8 cellular contexts compared by ENCODE assay signal in the genomic region with DNA sequence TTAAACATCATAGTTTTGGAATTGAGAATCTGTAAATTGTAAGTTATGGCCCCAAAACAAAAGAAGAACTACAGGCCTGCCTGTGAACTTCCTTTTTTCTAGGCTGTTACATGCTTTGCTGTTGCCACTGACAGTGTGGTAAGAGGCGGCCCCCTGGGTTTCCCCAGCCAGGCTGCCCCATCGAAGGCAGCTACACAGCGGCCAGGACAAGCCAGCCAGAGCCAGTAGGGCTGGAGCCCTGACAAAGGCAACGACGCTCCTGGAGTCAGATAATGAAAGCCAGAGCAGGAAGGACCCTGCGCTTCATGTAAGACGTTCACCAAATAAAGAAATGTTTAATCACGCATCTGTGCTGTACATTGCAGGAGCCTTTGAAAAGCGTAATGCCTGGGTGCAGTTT. TPM values are rescaled to one million over a fixed set of nuclear protein-coding genes. Genes with fewer than 3 reads are reported as not detected.
DNase-seq lines count a peak whose midpoint lies in the region; ATAC-seq and TF ChIP-seq lines count a peak whose summit lies in the region.

No MANE protein-coding gene starts in this region.

- H3K4me1 ChIP-seq in right atrium auricular region = peaks cover 0 to 19% of the 10 kb centered on the region in 2 donors
- H3K4me1 ChIP-seq in spleen = peaks cover 47 to 94% (median 75%) of the 10 kb centered on the region in 6 donors

- TF ChIP-seq POLR2A in Raji (IDR thresholded peaks at IDR 0.05; ENCODE audit: insufficient read depth, low read depth, low read length) (peak; percentile 66), spleen (IDR thresholded peaks at IDR 0.05) (peak in 1 of 3 donors; percentile 47)

- TF ChIP-seq CTCF in right atrium auricular region (IDR thresholded peaks at IDR 0.05) (no peak), spleen (IDR thresholded peaks at IDR 0.05 in 8 of 11, conservative IDR thresholded peaks at IDR 0.05 in 3 of 11) (peak in 3 of 11 experiments; percentile 10 to 22 (median 19))

- H3K4me3 ChIP-seq in right atrium auricular region (no peak overlapping the region), spleen (peak overlapping the region in 3 of 8 donors; percentile 5 to 51 (median 8))

- H3K27ac ChIP-seq in right atrium auricular region (peak overlapping the region in 1 of 2 donors; percentile 31), spleen (peak overlapping the region; percentile 74 to 92 (median 88))

- ATAC-seq in GM18508 (IDR thresholded peaks at IDR 0.05; ENCODE audit: insufficient read depth, unreplicated experiment) (peak; percentile 85), HG02938 (IDR thresholded peaks at IDR 0.05; ENCODE audit: unreplicated experiment) (peak; percentile 95)

- 15 to 27% (median 19%) methylated on average over 9 of the region's 9 CpGs for WGBS in spleen, 5 donors

- DNase-seq in activated gamma-delta T cell treated with Interleukin-2 at 50 U/mL for 16 hours (peak; percentile 60), right atrium auricular region (ENCODE audit: low spot score) (peak; percentile 80), spleen (peak; percentile 96), NCI-H2171 treated with DMSO at 0.1 percent for 48 hours (lab: John Stamatoyannopoulos, UW) (no peak), OCI-M2 (lab: John Stamatoyannopoulos, UW; ENCODE audit: unreplicated experiment) (no peak)

- no peaks in the 10 kb centered on the region for H3K36me3 ChIP-seq in right atrium auricular region
- H3K36me3 ChIP-seq in spleen = no peaks in the 10 kb centered on the region

- intact Hi-C loops in spleen (cut with DNase I; ENCODE audit: low total_unique reads) = loop anchor here (2.0 kb wide), 1 partner anchor 53 kb away; no protein-coding TSS in a partner anchor

- H3K27me3 ChIP-seq in right atrium auricular region = no peaks in the 10 kb centered on the region
- no peaks in the 10 kb centered on the region for H3K27me3 ChIP-seq in spleen (replicated peaks in 1 of 7)

- no peaks in the 10 kb centered on the region for H3K9me3 ChIP-seq in right atrium auricular region
- H3K9me3 ChIP-seq in spleen = no peaks in the 10 kb centered on the region

RNA-seq across cellular contexts. Expression of gene ANKRD44, which starts 55.0 kb away (rescaled TPM):
- total RNA-seq in right atrium auricular region (10 to 100 TPM in 1 of 2 donors, 1 to 10 TPM in 1; 7.0 to 10.1 TPM), spleen (100 to 1,000 TPM; 108 to 183 (median 145) TPM)
- 10 to 100 TPM; 16.0 to 18.5 (median 16.3) TPM for polyA plus RNA-seq in spleen

Comparison
In these comparisons a context has a peak if more than half of its experiments do, and no peak if none do; other contexts are left out.
1. DNase-seq: peak in activated gamma-delta T cell treated with Interleukin-2 at 50 U/mL for 16 hours (single experiment), right atrium auricular region (single experiment) and spleen (single experiment); none in NCI-H2171 treated with DMSO at 0.1 percent for 48 hours (single experiment) and OCI-M2 (single experiment).
2. RNA of gene ANKRD44, which starts 55.0 kb away (total RNA-seq): 108 to 183 TPM in spleen; 7.0 to 10.1 TPM in right atrium auricular region; every median in the first group is over 4 times any median in the second.